ENCODE assay signal across 17 cellular contexts in the genomic region with DNA sequence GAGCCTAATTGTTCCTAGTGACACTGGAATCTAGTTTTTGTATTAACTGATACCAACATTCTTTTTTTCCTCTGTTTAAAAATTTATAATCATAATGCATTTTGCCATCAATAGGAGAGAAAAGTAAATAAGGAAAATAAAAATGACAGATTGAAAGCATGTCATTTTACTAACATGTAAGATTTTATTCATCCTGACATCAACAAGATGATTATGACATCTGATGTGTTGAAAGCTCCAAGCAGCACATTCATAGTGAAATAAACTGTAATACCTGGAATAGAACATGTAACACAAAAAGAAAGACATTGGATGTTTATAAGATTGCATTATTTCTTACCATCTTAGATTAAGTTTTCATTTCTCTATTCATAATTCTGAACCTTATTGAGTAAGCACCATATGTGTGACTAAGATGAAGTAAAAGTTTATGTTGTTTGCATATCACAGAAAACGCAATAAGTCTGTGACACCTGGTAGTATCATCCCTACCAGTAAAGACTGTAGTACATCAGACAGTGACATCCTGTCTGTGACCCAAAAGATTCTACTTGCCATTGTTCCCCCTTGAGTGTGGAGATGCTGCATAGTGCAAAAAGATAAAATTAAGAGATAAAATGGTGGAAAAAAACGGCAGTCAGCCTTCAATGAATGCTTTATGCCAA.
A peak's percentile ranks its signal among the peaks of the same experiment; 100 is the strongest.
DNase-seq lines count a peak whose midpoint lies in the region; ATAC-seq and TF ChIP-seq lines count a peak whose summit lies in the region.
"Had no signal": no experiment of that assay in that cellular context is flagged by ENCODE, and none has a peak within 500 bp of the region (broad histone marks: within the 10 kb centered on the region; RNA-seq: fewer than 3 reads in every experiment).

No MANE protein-coding gene starts in this region.

- no peak for DNase-seq in activated CD4-positive, alpha-beta memory T cell treated with anti-CD3 and anti-CD28 coated beads for 36 hours
- no peak for DNase-seq in activated CD4-positive, alpha-beta memory T cell treated with anti-CD3 and anti-CD28 coated beads, Interleukin-2, amount 10 ng/mL, durations not matched to agents 7 days and 5 days
- DNase-seq in natural killer cell treated with Interleukin-12 subunit alpha and Interleukin-12 subunit beta and Interleukin-15 and Interleukin-18, amount 100 ng/mL, for 72 hours (ENCODE audit: low spot score) = no peak
- DNase-seq in natural killer cell (no peak), T-cell (no peak)
- DNase-seq in naive thymus-derived CD8-positive, alpha-beta T cell = no peak
- no peak for DNase-seq in stimulated activated CD8-positive, alpha-beta memory T cell treated with anti-CD3 and anti-CD28 coated beads, Interleukin-4, amount 100 ng/mL, for 48 hours
- DNase-seq: COR-L47, DMS79, NCI-H1105, NCI-H2029 treated with DMSO at 0.1 percent for 48 hours, NCI-H510A treated with DMSO at 0.1 percent for 48 hours, NCI-H748 treated with DMSO at 0.1 percent for 48 hours, SIG-M5 had no signal

- H3K9me3 Mint-ChIP-seq in activated CD4-positive, alpha-beta memory T cell treated with anti-CD3 and anti-CD28 coated beads for 36 hours = no peaks in the 10 kb centered on the region
- H3K9me3 Mint-ChIP-seq in activated CD4-positive, alpha-beta memory T cell treated with anti-CD3 and anti-CD28 coated beads, Interleukin-2, amount 10 ng/mL, durations not matched to agents 7 days and 5 days = no peaks in the 10 kb centered on the region
- H3K9me3 Mint-ChIP-seq in natural killer cell treated with Interleukin-12 subunit alpha and Interleukin-12 subunit beta and Interleukin-15 and Interleukin-18, amount 100 ng/mL, for 72 hours = no peaks in the 10 kb centered on the region
- H3K9me3 Mint-ChIP-seq in natural killer cell (no peaks in the 10 kb centered on the region), T-cell (no peaks in the 10 kb centered on the region)
- H3K9me3 Mint-ChIP-seq in naive thymus-derived CD8-positive, alpha-beta T cell = no peaks in the 10 kb centered on the region
- H3K9me3 Mint-ChIP-seq: CD14-positive monocyte, IgD-negative memory B cell had no signal

- H3K27me3 Mint-ChIP-seq in activated CD4-positive, alpha-beta memory T cell treated with anti-CD3 and anti-CD28 coated beads for 36 hours = no peaks in the 10 kb centered on the region
- no peaks in the 10 kb centered on the region for H3K27me3 Mint-ChIP-seq in activated CD4-positive, alpha-beta memory T cell treated with anti-CD3 and anti-CD28 coated beads, Interleukin-2, amount 10 ng/mL, durations not matched to agents 7 days and 5 days
- no peaks in the 10 kb centered on the region for H3K27me3 Mint-ChIP-seq in natural killer cell treated with Interleukin-12 subunit alpha and Interleukin-12 subunit beta and Interleukin-15 and Interleukin-18, amount 100 ng/mL, for 72 hours
- no peaks in the 10 kb centered on the region for H3K27me3 Mint-ChIP-seq in natural killer cell (ENCODE audit: low read depth in 2 of 2)
- H3K27me3 Mint-ChIP-seq in naive thymus-derived CD8-positive, alpha-beta T cell = no peaks in the 10 kb centered on the region
- no peaks in the 10 kb centered on the region for H3K27me3 Mint-ChIP-seq in T-cell
- H3K27me3 Mint-ChIP-seq: B cell, IgD-negative memory B cell had no signal

- CTCF ChIA-PET in activated CD4-positive, alpha-beta memory T cell treated with anti-CD3 and anti-CD28 coated beads for 36 hours (lab: Charles Lee) = no interaction called here
- CTCF ChIA-PET in activated CD4-positive, alpha-beta memory T cell treated with anti-CD3 and anti-CD28 coated beads, Interleukin-2, amount 10 ng/mL, durations not matched to agents 7 days and 5 days (lab: Charles Lee) = no interaction called here
- CTCF ChIA-PET in T-cell (lab: Charles Lee) = no interaction called here

- no peak overlapping the region for H3K4me3 Mint-ChIP-seq in activated CD4-positive, alpha-beta memory T cell treated with anti-CD3 and anti-CD28 coated beads for 36 hours
- no peak overlapping the region for H3K4me3 Mint-ChIP-seq in activated CD4-positive, alpha-beta memory T cell treated with anti-CD3 and anti-CD28 coated beads, Interleukin-2, amount 10 ng/mL, durations not matched to agents 7 days and 5 days
- H3K4me3 Mint-ChIP-seq in natural killer cell treated with Interleukin-12 subunit alpha and Interleukin-12 subunit beta and Interleukin-15 and Interleukin-18, amount 100 ng/mL, for 72 hours = no peak overlapping the region
- H3K4me3 Mint-ChIP-seq in natural killer cell (no peak overlapping the region), T-cell (no peak overlapping the region)
- H3K4me3 Mint-ChIP-seq in naive thymus-derived CD8-positive, alpha-beta T cell = no peak overlapping the region
- H3K4me3 Mint-ChIP-seq: B cell, CD14-positive monocyte, IgD-negative memory B cell had no signal

- intact Hi-C loops in activated CD4-positive, alpha-beta memory T cell treated with anti-CD3 and anti-CD28 coated beads for 36 hours (cut with micrococcal nuclease) = loop anchor here (1.0 to 5.0 kb wide), 5 partner anchors 65 to 224 kb away; a partner anchor contains a TSS
- intact Hi-C loops in natural killer cell (cut with micrococcal nuclease) = no loop called here

- peak; percentile 53 to 61 for ATAC-seq in natural killer cell treated with Interleukin-12 subunit alpha and Interleukin-12 subunit beta and Interleukin-15 and Interleukin-18, amount 100 ng/mL, for 72 hours
- ATAC-seq in natural killer cell (no peak), T-cell (replicated peaks in 1 of 4) (no peak)
- ATAC-seq in naive thymus-derived CD8-positive, alpha-beta T cell = no peak

- POLR2A ChIA-PET in activated CD4-positive, alpha-beta memory T cell treated with anti-CD3 and anti-CD28 coated beads for 36 hours (lab: Charles Lee) = no interaction called here
- POLR2A ChIA-PET in activated CD4-positive, alpha-beta memory T cell treated with anti-CD3 and anti-CD28 coated beads, Interleukin-2, amount 10 ng/mL, durations not matched to agents 7 days and 5 days (lab: Charles Lee) = no interaction called here
- POLR2A ChIA-PET in naive thymus-derived CD8-positive, alpha-beta T cell (lab: Charles Lee) = no interaction called here
- POLR2A ChIA-PET in T-cell (lab: Charles Lee) = no interaction called here

- peaks cover 14% of the 10 kb centered on the region for H3K4me1 Mint-ChIP-seq in activated CD4-positive, alpha-beta memory T cell treated with anti-CD3 and anti-CD28 coated beads for 36 hours (ENCODE audit: low read depth)
- peaks cover 4% of the 10 kb centered on the region for H3K4me1 Mint-ChIP-seq in activated CD4-positive, alpha-beta memory T cell treated with anti-CD3 and anti-CD28 coated beads, Interleukin-2, amount 10 ng/mL, durations not matched to agents 7 days and 5 days
- H3K4me1 Mint-ChIP-seq in natural killer cell treated with Interleukin-12 subunit alpha and Interleukin-12 subunit beta and Interleukin-15 and Interleukin-18, amount 100 ng/mL, for 72 hours (ENCODE audit: low read depth in 2 of 2) = no peaks in the 10 kb centered on the region
- H3K4me1 Mint-ChIP-seq in natural killer cell (no peaks in the 10 kb centered on the region), T-cell (peaks cover 0 to 8% (median 0%) of the 10 kb centered on the region in 3 donors)
- peaks cover 2 to 11% (median 8%) of the 10 kb centered on the region in 4 donors for H3K4me1 Mint-ChIP-seq in naive thymus-derived CD8-positive, alpha-beta T cell
- H3K4me1 Mint-ChIP-seq: B cell, IgD-negative memory B cell had no signal

- peak overlapping the region; percentile 23 for H3K27ac Mint-ChIP-seq in activated CD4-positive, alpha-beta memory T cell treated with anti-CD3 and anti-CD28 coated beads for 36 hours
- no peak overlapping the region for H3K27ac Mint-ChIP-seq in activated CD4-positive, alpha-beta memory T cell treated with anti-CD3 and anti-CD28 coated beads, Interleukin-2, amount 10 ng/mL, durations not matched to agents 7 days and 5 days
- no peak overlapping the region for H3K27ac Mint-ChIP-seq in natural killer cell treated with Interleukin-12 subunit alpha and Interleukin-12 subunit beta and Interleukin-15 and Interleukin-18, amount 100 ng/mL, for 72 hours
- no peak overlapping the region for H3K27ac Mint-ChIP-seq in natural killer cell
- peak overlapping the region in 6 of 10 donors; percentile 16 to 53 (median 28) for H3K27ac Mint-ChIP-seq in naive thymus-derived CD8-positive, alpha-beta T cell
- H3K27ac Mint-ChIP-seq in T-cell = no peak overlapping the region
- H3K27ac Mint-ChIP-seq: B cell, CD14-positive monocyte, IgD-negative memory B cell had no signal

- no peak for TF ChIP-seq CTCF in natural killer cell (IDR thresholded peaks at IDR 0.05)

- no peaks in the 10 kb centered on the region for H3K36me3 Mint-ChIP-seq in activated CD4-positive, alpha-beta memory T cell treated with anti-CD3 and anti-CD28 coated beads for 36 hours
- H3K36me3 Mint-ChIP-seq in activated CD4-positive, alpha-beta memory T cell treated with anti-CD3 and anti-CD28 coated beads, Interleukin-2, amount 10 ng/mL, durations not matched to agents 7 days and 5 days (ENCODE audit: low read depth) = no peaks in the 10 kb centered on the region
- no peaks in the 10 kb centered on the region for H3K36me3 Mint-ChIP-seq in natural killer cell treated with Interleukin-12 subunit alpha and Interleukin-12 subunit beta and Interleukin-15 and Interleukin-18, amount 100 ng/mL, for 72 hours
- H3K36me3 Mint-ChIP-seq in natural killer cell (no peaks in the 10 kb centered on the region), T-cell (no peaks in the 10 kb centered on the region)
- H3K36me3 Mint-ChIP-seq in naive thymus-derived CD8-positive, alpha-beta T cell = peaks cover 0 to 30% (median 19%) of the 10 kb centered on the region in 3 donors
- H3K36me3 Mint-ChIP-seq: IgD-negative memory B cell had no signal

Comparison
In these comparisons a context has a peak if more than half of its experiments do, and no peak if none do; other contexts are left out.
1. H3K27ac Mint-ChIP-seq: peak in activated CD4-positive, alpha-beta memory T cell treated with anti-CD3 and anti-CD28 coated beads for 36 hours (single experiment) and naive thymus-derived CD8-positive, alpha-beta T cell (6 of 10); none in activated CD4-positive, alpha-beta memory T cell treated with anti-CD3 and anti-CD28 coated beads, Interleukin-2, amount 10 ng/mL, durations not matched to agents 7 days and 5 days (single experiment), natural killer cell treated with Interleukin-12 subunit alpha and Interleukin-12 subunit beta and Interleukin-15 and Interleukin-18, amount 100 ng/mL, for 72 hours (0 of 2), natural killer cell (0 of 2) and T-cell (0 of 2).
2. ATAC-seq: peak in natural killer cell treated with Interleukin-12 subunit alpha and Interleukin-12 subunit beta and Interleukin-15 and Interleukin-18, amount 100 ng/mL, for 72 hours (2 of 2); none in natural killer cell (0 of 3), naive thymus-derived CD8-positive, alpha-beta T cell (0 of 2) and T-cell (0 of 4).